Comparison of ENCODE assay signal across 9 cellular contexts in genomic region chr22:20904008-20904979, GRCh38. TPM values are rescaled to one million over a fixed set of nuclear protein-coding genes. Genes with fewer than 3 reads are reported as not detected.
DNase-seq lines count a peak whose midpoint lies in the region; ATAC-seq, FAIRE-seq and TF ChIP-seq lines count a peak whose summit lies in the region.
"Had no signal": no experiment of that assay in that cellular context is flagged by ENCODE, and none has a peak within 500 bp of the region (broad histone marks: within the 10 kb centered on the region; RNA-seq: fewer than 3 reads in every experiment).

No MANE protein-coding gene starts in this region.

- H3K4me2 ChIP-seq in K562 (ENCODE audit: insufficient read depth, low read length): no peak overlapping the region

- H3K9me3 Mint-ChIP-seq in activated naive CD4-positive, alpha-beta T cell treated with anti-CD3 and anti-CD28 coated beads, Interleukin-2, amount 50 U/mL, for 72 hours: no peaks in the 10 kb centered on the region
- peaks cover 4% of the 10 kb centered on the region for H3K9me3 Mint-ChIP-seq in nephron progenitor cell

- H3K4me3 ChIP-seq in K562 (no peak overlapping the region), lung (no peak overlapping the region)

- 32% methylated on average over 7 of the region's 7 CpGs for WGBS in K562 (ENCODE audit: insufficient coverage, low coverage, missing lambda C conversion rate)
- WGBS in lung, 2 donors: 61 to 70% methylated on average over 7 of the region's 7 CpGs

- DNase-seq in AG08396 (ENCODE audit: low spot score) (peak; percentile 86), K562 (ENCODE audit: extremely low read depth in 1 of 4, low spot score in 3 of 4) (peak; percentile 48 to 63 (median 54)), lung (ENCODE audit: low spot score) (peak; percentile 54), nephron progenitor cell (no peak)
- DNase-seq in activated naive CD4-positive, alpha-beta T cell treated with anti-CD3 and anti-CD28 coated beads, Interleukin-2, amount 50 U/mL, for 72 hours (ENCODE audit: low spot score in 2 of 2): no peak
- DNase-seq in activated naive CD4-positive, alpha-beta T cell (lab: John Stamatoyannopoulos, UW): no peak

- peak; percentile 9; the same call in 2 of the 3 replicates for ATAC-seq in K562
- peak; percentile 86 for ATAC-seq in lung (ENCODE audit: insufficient read depth, low FRiP score)
- ATAC-seq in activated naive CD4-positive, alpha-beta T cell treated with anti-CD3 and anti-CD28 coated beads, Interleukin-2, amount 50 U/mL, for 72 hours: no peak
- ATAC-seq in GM19463 (IDR thresholded peaks at IDR 0.05; ENCODE audit: unreplicated experiment): no peak

- H3K79me2 ChIP-seq in K562 (ENCODE audit: control insufficient read depth, insufficient read depth, low read length): no peaks in the 10 kb centered on the region

- H3K4me3 Mint-ChIP-seq in nephron progenitor cell: no peak overlapping the region

- TF ChIP-seq EP300 in Ishikawa (IDR thresholded peaks at IDR 0.05; ENCODE audit: borderline replicate concordance) (no peak), K562 (IDR thresholded peaks at IDR 0.05; ENCODE audit: low read length) (peak; percentile 51; the same call in 1 of the 2 replicates)

- TF ChIP-seq CTCF in K562 (IDR thresholded peaks at IDR 0.05 in 2 of 3, conservative IDR thresholded peaks at IDR 0.05 in 1 of 3; ENCODE audit: insufficient read depth in 2 of 3, low read depth in 1 of 3, low read length in 3 of 3): no peak
- no peak for TF ChIP-seq CTCF in lung (IDR thresholded peaks at IDR 0.05; ENCODE audit: control extremely low read depth, extremely low read depth)
- no peak for TF ChIP-seq CTCF in nephron progenitor cell (IDR thresholded peaks at IDR 0.05)

- no peak for FAIRE-seq in K562 (lab: Jason Lieb, UNC)
- FAIRE-seq: D721Med had no signal

- H3K27me3 Mint-ChIP-seq in nephron progenitor cell (ENCODE audit: low read depth, poor library complexity): peaks cover 21% of the 10 kb centered on the region

- TF ChIP-seq RAD21 in Ishikawa (IDR thresholded peaks at IDR 0.05; ENCODE audit: low read depth) (no peak), K562 (CRISPR knock-in tag; conservative IDR thresholded peaks at IDR 0.05 in 1 of 2, IDR thresholded peaks at IDR 0.05 in 1 of 2) (no peak)

- H3K36me3 Mint-ChIP-seq in activated naive CD4-positive, alpha-beta T cell treated with anti-CD3 and anti-CD28 coated beads, Interleukin-2, amount 50 U/mL, for 72 hours: no peaks in the 10 kb centered on the region
- no peaks in the 10 kb centered on the region for H3K36me3 Mint-ChIP-seq in nephron progenitor cell (ENCODE audit: low read depth)

- H3K4me1 Mint-ChIP-seq in nephron progenitor cell: peaks cover 10% of the 10 kb centered on the region

- H3K27ac ChIP-seq in K562 (ENCODE audit: extremely low read depth, low read depth, low read length): no peak overlapping the region
- peak overlapping the region in 1 of 2 donors; percentile 59 for H3K27ac ChIP-seq in lung (ENCODE audit: low read depth in 1 of 2, low read length in 1 of 2)

- H3K27me3 ChIP-seq in K562 (ENCODE audit: control insufficient read depth in 2 of 2, insufficient read depth in 2 of 2, low read length in 2 of 2) (peaks cover 15 to 27% of the 10 kb centered on the region in 2 experiments), lung (ENCODE audit: control insufficient read depth, insufficient read depth) (no peaks in the 10 kb centered on the region)

- intact Hi-C loops in K562 (cut with micrococcal nuclease): loop anchor here (1.0 kb wide), 1 partner anchor 12 kb away; no protein-coding TSS in a partner anchor

- POLR2A ChIA-PET in K562 (lab: Yijun Ruan, JAX): interaction anchor here (0.6 to 54.6 kb wide), 13 partner anchors 9 to 801 kb away, joined by 3 to 1556 read pairs (median 4); partner anchors contain the start of genes AIFM3, CRKL, LZTR1 and THAP7

- H3K4me1 ChIP-seq in K562 (replicated peaks in 1 of 2; ENCODE audit: control insufficient read depth in 2 of 2, insufficient read depth in 2 of 2, low read length in 2 of 2) (no peaks in the 10 kb centered on the region), lung (ENCODE audit: control insufficient read depth in 2 of 2, insufficient read depth in 2 of 2, low read length in 2 of 2) (peaks cover 0 to 4% of the 10 kb centered on the region in 2 donors)

- in situ Hi-C loops in K562 (cut with MboI): no loop called here

- H3K9me3 ChIP-seq in K562 (replicated peaks; ENCODE audit: control insufficient read depth, insufficient read depth, low read depth, low read length) (no peaks in the 10 kb centered on the region), lung (ENCODE audit: control insufficient read depth in 2 of 2, insufficient read depth in 1 of 2, low read length in 1 of 2) (no peaks in the 10 kb centered on the region)

- TF ChIP-seq POLR2A in K562 (conservative IDR thresholded peaks at IDR 0.05): no peak

- CTCF ChIA-PET in K562 (lab: Yijun Ruan, JAX; ENCODE audit: low intra/inter-chr PET ratio): no interaction called here

- no peaks in the 10 kb centered on the region for H4K20me1 ChIP-seq in K562 (replicated peaks; ENCODE audit: control insufficient read depth, insufficient read depth, low read length)

- H3K9ac ChIP-seq in K562 (ENCODE audit: insufficient read depth in 1 of 2, low read depth in 2 of 2, low read length in 2 of 2): no peak overlapping the region

- H3K27ac Mint-ChIP-seq in activated naive CD4-positive, alpha-beta T cell treated with anti-CD3 and anti-CD28 coated beads, Interleukin-2, amount 50 U/mL, for 72 hours: no peak overlapping the region
- no peak overlapping the region for H3K27ac Mint-ChIP-seq in nephron progenitor cell

- H3K36me3 ChIP-seq in K562 (ENCODE audit: control insufficient read depth, insufficient read depth, low read length) (no peaks in the 10 kb centered on the region), lung (ENCODE audit: control insufficient read depth in 2 of 2, insufficient read depth in 2 of 2, low read length in 2 of 2) (no peaks in the 10 kb centered on the region)

- H2AFZ ChIP-seq in K562 (ENCODE audit: low read depth, low read length): no peak overlapping the region

- no peaks in the 10 kb centered on the region for H3K9me1 ChIP-seq in K562 (ENCODE audit: control insufficient read depth, insufficient read depth, low read length)

- no TSS peak for BruUV-seq in K562 (replicated peaks; lab: Mats Ljungman, UMichigan)

RNA-seq across cellular contexts. Expression of gene CRKL, which starts 12.9 kb away (rescaled TPM):
- 251 and 271 TPM in 2 replicates for total RNA-seq in K562 (2011; cell fraction: chromatin; rRNA removed; ENCODE audit: low replicate concordance)
- total RNA-seq in K562 (2011; cell fraction: nucleolus; rRNA removed): 179 and 190 TPM in 2 replicates
- 236 and 257 TPM in 2 replicates for total RNA-seq in K562 (2011; cell fraction: nucleoplasm; rRNA removed)
- 105 and 144 TPM in 2 replicates for total RNA-seq in K562 (2014; rRNA removed)
- 138 and 141 TPM in 2 replicates for total RNA-seq in K562 (2014; rRNA removed; fragmentation: Illumina TruSeq; extraction: Trizol)
- total RNA-seq in K562 (2015; rRNA removed; fragmentation: Illumina TruSeq; extraction: Trizol): 124 and 128 TPM in 2 replicates
- total RNA-seq in K562 (2021): 263 and 267 TPM in 2 replicates
- 135 and 196 TPM in 2 replicates for polyA plus RNA-seq in K562 (2011; rRNA removed)
- polyA plus RNA-seq in K562 (2011; cell fraction: cytosol; rRNA removed): 111 and 189 TPM in 2 replicates
- polyA plus RNA-seq in K562 (2011; cell fraction: nucleus; rRNA removed): 90.3 and 116 TPM in 2 replicates
- polyA plus RNA-seq in K562 (2012): 90.4 and 122 TPM in 2 replicates
- 144 and 156 TPM in 2 replicates for polyA plus RNA-seq in K562 (2014; fragmentation: Illumina TruSeq; extraction: Trizol)
- 100 to 1,000 TPM; 100 to 105 TPM for polyA plus RNA-seq in K562 (2014; fragmentation: Nextera tagmentation; extraction: Ambion mirVana)
- polyA plus RNA-seq in K562 (2014; rRNA removed): 114 and 124 TPM in 2 replicates
- 219 and 267 TPM in 2 replicates for polyA minus RNA-seq in K562 (2011; rRNA and poly(A)+ RNA removed)
- polyA minus RNA-seq in K562 (2011; cell fraction: cytosol; rRNA and poly(A)+ RNA removed): 166 and 232 TPM in 2 replicates
- 39.9 and 84.6 TPM in 2 replicates for polyA minus RNA-seq in K562 (2011; cell fraction: nucleus; rRNA and poly(A)+ RNA removed)
- total RNA-seq in lung: 10 to 100 TPM; 54.9 to 58.6 TPM
- 10 to 100 TPM; 18.3 to 23.3 TPM for polyA plus RNA-seq in lung
- total RNA-seq in activated naive CD4-positive, alpha-beta T cell treated with anti-CD3 and anti-CD28 coated beads, Interleukin-2, amount 50 U/mL, for 72 hours: 10 to 100 TPM; 70.0 to 84.9 TPM

RNA-seq across cellular contexts. Expression of gene SNAP29, which starts 45.5 kb away (rescaled TPM):
- 63.6 and 66.4 TPM in 2 replicates for total RNA-seq in K562 (2011; cell fraction: chromatin; rRNA removed; ENCODE audit: low replicate concordance)
- total RNA-seq in K562 (2011; cell fraction: nucleolus; rRNA removed): 39.3 and 45.4 TPM in 2 replicates
- 59.8 and 84.4 TPM in 2 replicates for total RNA-seq in K562 (2011; cell fraction: nucleoplasm; rRNA removed)
- 71.4 and 89.3 TPM in 2 replicates for total RNA-seq in K562 (2014; rRNA removed)
- total RNA-seq in K562 (2014; rRNA removed; fragmentation: Illumina TruSeq; extraction: Trizol): 58.1 and 64.4 TPM in 2 replicates
- total RNA-seq in K562 (2015; rRNA removed; fragmentation: Illumina TruSeq; extraction: Trizol): 70.6 and 75.9 TPM in 2 replicates
- 122 and 123 TPM in 2 replicates for total RNA-seq in K562 (2021)
- 187 and 200 TPM in 2 replicates for polyA plus RNA-seq in K562 (2011; rRNA removed)
- polyA plus RNA-seq in K562 (2011; cell fraction: cytosol; rRNA removed): 97.0 and 115 TPM in 2 replicates
- polyA plus RNA-seq in K562 (2011; cell fraction: nucleus; rRNA removed): 51.6 and 70.0 TPM in 2 replicates
- 105 and 162 TPM in 2 replicates for polyA plus RNA-seq in K562 (2012)
- 181 and 250 TPM in 2 replicates for polyA plus RNA-seq in K562 (2014; fragmentation: Illumina TruSeq; extraction: Trizol)
- polyA plus RNA-seq in K562 (2014; fragmentation: Nextera tagmentation; extraction: Ambion mirVana): 10 to 100 TPM; 19.5 to 22.8 TPM
- 136 and 161 TPM in 2 replicates for polyA plus RNA-seq in K562 (2014; rRNA removed)
- polyA minus RNA-seq in K562 (2011; rRNA and poly(A)+ RNA removed): 89.0 and 94.5 TPM in 2 replicates
- polyA minus RNA-seq in K562 (2011; cell fraction: cytosol; rRNA and poly(A)+ RNA removed): 44.9 and 53.1 TPM in 2 replicates
- 14.3 and 25.0 TPM in 2 replicates for polyA minus RNA-seq in K562 (2011; cell fraction: nucleus; rRNA and poly(A)+ RNA removed)
- 10 to 100 TPM; 14.8 to 27.2 TPM for total RNA-seq in lung
- polyA plus RNA-seq in lung: 10 to 100 TPM; 14.9 to 19.3 TPM
- 10 to 100 TPM; 25.2 to 25.6 TPM for total RNA-seq in activated naive CD4-positive, alpha-beta T cell treated with anti-CD3 and anti-CD28 coated beads, Interleukin-2, amount 50 U/mL, for 72 hours

RNA-seq across cellular contexts. Expression of gene PI4KA, which starts 45.7 kb away (rescaled TPM):
- 856 and 1,421 TPM in 2 replicates for total RNA-seq in K562 (2011; cell fraction: chromatin; rRNA removed; ENCODE audit: low replicate concordance)
- 627 and 658 TPM in 2 replicates for total RNA-seq in K562 (2011; cell fraction: nucleolus; rRNA removed)
- 567 and 576 TPM in 2 replicates for total RNA-seq in K562 (2011; cell fraction: nucleoplasm; rRNA removed)
- total RNA-seq in K562 (2014; rRNA removed) (103 and 117 TPM in 2 replicates), K562 (2014; rRNA removed; fragmentation: Illumina TruSeq; extraction: Trizol) (62.3 and 63.7 TPM in 2 replicates), K562 (2015; rRNA removed; fragmentation: Illumina TruSeq; extraction: Trizol) (75.3 and 82.5 TPM in 2 replicates), K562 (2021) (173 and 187 TPM in 2 replicates), lung (100 to 1,000 TPM in 1 of 2 donors, 10 to 100 TPM in 1; 54.7 to 107 TPM)
- polyA plus RNA-seq in K562 (2011; rRNA removed) (84.7 and 128 TPM in 2 replicates), K562 (2014; fragmentation: Illumina TruSeq; extraction: Trizol) (124 and 127 TPM in 2 replicates), K562 (2014; fragmentation: Nextera tagmentation; extraction: Ambion mirVana) (10 to 100 TPM in 1 of 2 experiments, 1 to 10 TPM in 1; 7.3 to 11.1 TPM), K562 (2014; rRNA removed) (116 and 125 TPM in 2 replicates), lung (10 to 100 TPM; 35.4 to 45.8 TPM)
- 76.2 and 84.4 TPM in 2 replicates for polyA plus RNA-seq in K562 (2011; cell fraction: cytosol; rRNA removed)
- polyA plus RNA-seq in K562 (2011; cell fraction: nucleus; rRNA removed): 448 and 556 TPM in 2 replicates
- 142 and 181 TPM in 2 replicates for polyA plus RNA-seq in K562 (2012)
- polyA minus RNA-seq in K562 (2011; rRNA and poly(A)+ RNA removed): 160 and 176 TPM in 2 replicates
- polyA minus RNA-seq in K562 (2011; cell fraction: cytosol; rRNA and poly(A)+ RNA removed): 98.9 and 161 TPM in 2 replicates
- 188 and 253 TPM in 2 replicates for polyA minus RNA-seq in K562 (2011; cell fraction: nucleus; rRNA and poly(A)+ RNA removed)
- 10 to 100 TPM; 68.3 to 97.6 TPM for total RNA-seq in activated naive CD4-positive, alpha-beta T cell treated with anti-CD3 and anti-CD28 coated beads, Interleukin-2, amount 50 U/mL, for 72 hours

Comparison
In these comparisons a context has a peak if more than half of its experiments do, and no peak if none do; other contexts are left out.
1. DNase-seq: peak in AG08396 (single experiment), K562 (4 of 4) and lung (single experiment); none in activated naive CD4-positive, alpha-beta T cell treated with anti-CD3 and anti-CD28 coated beads, Interleukin-2, amount 50 U/mL, for 72 hours (0 of 2), nephron progenitor cell (single experiment) and activated naive CD4-positive, alpha-beta T cell (0 of 4).
2. ATAC-seq: peak in K562 (single experiment) and lung (single experiment); none in activated naive CD4-positive, alpha-beta T cell treated with anti-CD3 and anti-CD28 coated beads, Interleukin-2, amount 50 U/mL, for 72 hours (0 of 2) and GM19463 (single experiment).